Comparison of ENCODE assay signal across 17 cellular contexts in the genomic region with DNA sequence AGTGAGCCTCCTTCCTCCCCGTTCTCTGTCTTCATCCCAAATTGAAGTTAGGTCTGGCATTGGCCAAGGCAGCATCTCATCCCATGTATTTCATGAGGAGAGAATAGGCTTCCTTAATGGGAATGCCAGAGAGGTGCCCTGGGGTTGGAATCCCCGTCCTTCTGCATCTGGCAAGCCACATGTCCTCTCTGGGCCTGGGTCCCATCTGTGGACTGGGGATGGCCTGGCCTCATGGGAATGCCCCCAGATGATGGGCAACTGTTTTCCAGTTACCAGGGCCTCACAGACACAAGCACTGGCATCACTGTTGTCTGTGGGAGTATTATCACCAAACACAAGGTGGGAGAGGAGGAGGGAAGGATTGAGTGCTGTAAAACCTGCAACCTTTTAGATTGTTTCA.
DNase-seq lines count a peak whose midpoint lies in the region; ATAC-seq, FAIRE-seq and TF ChIP-seq lines count a peak whose summit lies in the region.
"Had no signal": no experiment of that assay in that cellular context is flagged by ENCODE, and none has a peak within 500 bp of the region (broad histone marks: within the 10 kb centered on the region; RNA-seq: fewer than 3 reads in every experiment).

No MANE protein-coding gene starts in this region.

- H3K79me1 ChIP-seq in H1 (ENCODE audit: low read depth, low read length), result no peaks in the 10 kb centered on the region

- no peak for TF ChIP-seq CTCF in natural killer cell (IDR thresholded peaks at IDR 0.05)
- TF ChIP-seq CTCF in H1 (IDR thresholded peaks at IDR 0.05; ENCODE audit: control extremely low read depth in 1 of 3, insufficient read depth in 1 of 3, low read depth in 1 of 3, low read length in 3 of 3), result no peak
- TF ChIP-seq CTCF in nephron progenitor cell (IDR thresholded peaks at IDR 0.05), result no peak

- H3K4me1 Mint-ChIP-seq in natural killer cell treated with Interleukin-12 subunit alpha and Interleukin-12 subunit beta and Interleukin-15 and Interleukin-18, amount 100 ng/mL, for 72 hours (ENCODE audit: low read depth in 2 of 2), result peaks cover 0 to 4% of the 10 kb centered on the region in 2 donors
- peaks cover 4 to 6% of the 10 kb centered on the region in 2 donors for H3K4me1 Mint-ChIP-seq in natural killer cell
- H3K4me1 Mint-ChIP-seq in nephron progenitor cell, result peaks cover 39% of the 10 kb centered on the region
- H3K4me1 Mint-ChIP-seq: CD4-positive, CD25-positive, alpha-beta regulatory T cell had no signal

- no peaks in the 10 kb centered on the region for H3K27me3 Mint-ChIP-seq in natural killer cell treated with Interleukin-12 subunit alpha and Interleukin-12 subunit beta and Interleukin-15 and Interleukin-18, amount 100 ng/mL, for 72 hours
- H3K27me3 Mint-ChIP-seq in natural killer cell (ENCODE audit: low read depth in 2 of 2), result peaks cover 0 to 1% of the 10 kb centered on the region in 2 donors
- H3K27me3 Mint-ChIP-seq in nephron progenitor cell (ENCODE audit: low read depth, poor library complexity), result peaks cover 16% of the 10 kb centered on the region

- WGBS in H1 (ENCODE audit: extremely low coverage in 1 of 2, insufficient coverage in 1 of 2, insufficient read length in 1 of 2, insufficient replicate concordance in 2 of 2, low coverage in 1 of 2, low lambda C conversion rate in 2 of 2, missing lambda C conversion rate in 1 of 2), 2 experiments, result 81% methylated on average over 2 of the region's 2 CpGs; no CpG with 5 or more reads in 1 of the 2 experiments

- no peaks in the 10 kb centered on the region for H3K36me3 ChIP-seq in H1 (ENCODE audit: control insufficient read depth in 2 of 4, insufficient read depth in 4 of 4, low read length in 3 of 4)
- H3K36me3 ChIP-seq: BLaER1 treated with 17β-estradiol and CSF1 and Interleukin-3, amounts not matched to agents 10 nM and 100 nM had no signal

- no peak overlapping the region for H3K23ac ChIP-seq in H1 (ENCODE audit: insufficient read length)

- H3K4ac ChIP-seq in H1 (replicated peaks; ENCODE audit: insufficient read length, low read depth, low read length), result no peak overlapping the region

- no peak for TF ChIP-seq RAD21 in H1 (IDR thresholded peaks at IDR 0.05 in 1 of 2, conservative IDR thresholded peaks at IDR 0.05 in 1 of 2; ENCODE audit: low read depth in 2 of 2, low read length in 2 of 2)

- TF ChIP-seq EP300 in H1 (IDR thresholded peaks at IDR 0.05; ENCODE audit: borderline replicate concordance in 1 of 2, low read depth in 2 of 2, low read length in 2 of 2), result no peak

- H3K27me3 ChIP-seq in H1 (replicated peaks in 1 of 4; ENCODE audit: control insufficient read depth in 3 of 4, extremely low read depth in 1 of 4, insufficient read depth in 3 of 4, low read length in 3 of 4), result no peaks in the 10 kb centered on the region
- H3K27me3 ChIP-seq: BLaER1 treated with 17β-estradiol and CSF1 and Interleukin-3, amounts not matched to agents 10 nM and 100 nM had no signal

- no peak for FAIRE-seq in H1 (lab: Jason Lieb, UNC)
- FAIRE-seq: GM19239, HepG2 had no signal

- no peak overlapping the region for H4K8ac ChIP-seq in H1 (ENCODE audit: extremely low read depth, insufficient read depth, low read length)

- H4K20me1 ChIP-seq in H1 (replicated peaks in 1 of 2; ENCODE audit: control insufficient read depth in 1 of 2, insufficient read depth in 2 of 2, low read length in 2 of 2), result no peaks in the 10 kb centered on the region
- H4K20me1 ChIP-seq: BLaER1 treated with 17β-estradiol and CSF1 and Interleukin-3, amounts not matched to agents 10 nM and 100 nM had no signal

- no peaks in the 10 kb centered on the region for H3K9me3 Mint-ChIP-seq in natural killer cell treated with Interleukin-12 subunit alpha and Interleukin-12 subunit beta and Interleukin-15 and Interleukin-18, amount 100 ng/mL, for 72 hours
- H3K9me3 Mint-ChIP-seq in natural killer cell (no peaks in the 10 kb centered on the region), nephron progenitor cell (no peaks in the 10 kb centered on the region)
- H3K9me3 Mint-ChIP-seq: CD4-positive, CD25-positive, alpha-beta regulatory T cell had no signal

- H2BK12ac ChIP-seq in H1 (ENCODE audit: low read depth, low read length), result 0 out of 2 replicates have a peak overlapping the region, but pooled peaks have one; percentile 13

- no peak overlapping the region for H2BK20ac ChIP-seq in H1 (ENCODE audit: low read length)

- H3K18ac ChIP-seq in H1 (ENCODE audit: extremely low read depth, low read length), result no peak overlapping the region

- H3K14ac ChIP-seq in H1 (ENCODE audit: insufficient read length), result no peak overlapping the region

- CTCF ChIA-PET in H1 (lab: Charles Lee; ENCODE audit: partially characterized antibody), result interaction anchor here (1.1 to 11.3 kb wide), 5 partner anchors 8 to 74 kb away, joined by 3 to 218 read pairs (median 4); no protein-coding TSS in a partner anchor

- no peak overlapping the region for H3K27ac ChIP-seq in H1 (ENCODE audit: low read depth, low read length)
- H3K27ac ChIP-seq: BLaER1 treated with 17β-estradiol and CSF1 and Interleukin-3, amounts not matched to agents 10 nM and 100 nM; GM23248 had no signal

- no peak overlapping the region for H2AFZ ChIP-seq in H1 (ENCODE audit: low read length)
- H2AFZ ChIP-seq: GM23248 had no signal

- no peaks in the 10 kb centered on the region for H3K36me3 Mint-ChIP-seq in natural killer cell treated with Interleukin-12 subunit alpha and Interleukin-12 subunit beta and Interleukin-15 and Interleukin-18, amount 100 ng/mL, for 72 hours
- no peaks in the 10 kb centered on the region for H3K36me3 Mint-ChIP-seq in natural killer cell
- H3K36me3 Mint-ChIP-seq in nephron progenitor cell (ENCODE audit: low read depth), result no peaks in the 10 kb centered on the region
- H3K36me3 Mint-ChIP-seq: CD4-positive, CD25-positive, alpha-beta regulatory T cell had no signal

- no peak overlapping the region for H3K9ac ChIP-seq in H1 (replicated peaks in 1 of 4; ENCODE audit: extremely low read depth in 1 of 4, low read depth in 3 of 4, low read length in 3 of 4)
- H3K9ac ChIP-seq: BLaER1 treated with 17β-estradiol and CSF1 and Interleukin-3, amounts not matched to agents 10 nM and 100 nM; GM23248 had no signal

- H3K27ac Mint-ChIP-seq in natural killer cell treated with Interleukin-12 subunit alpha and Interleukin-12 subunit beta and Interleukin-15 and Interleukin-18, amount 100 ng/mL, for 72 hours, result no peak overlapping the region
- H3K27ac Mint-ChIP-seq in natural killer cell, result no peak overlapping the region
- peak overlapping the region; percentile 57 for H3K27ac Mint-ChIP-seq in nephron progenitor cell
- H3K27ac Mint-ChIP-seq: CD4-positive, CD25-positive, alpha-beta regulatory T cell had no signal

- ATAC-seq in natural killer cell treated with Interleukin-12 subunit alpha and Interleukin-12 subunit beta and Interleukin-15 and Interleukin-18, amount 100 ng/mL, for 72 hours, result no peak
- no peak for ATAC-seq in natural killer cell
- ATAC-seq in GM21529 (IDR thresholded peaks at IDR 0.05; ENCODE audit: unreplicated experiment), result no peak
- ATAC-seq in HG02759 (IDR thresholded peaks at IDR 0.05; ENCODE audit: unreplicated experiment), result no peak
- ATAC-seq: HepG2 had no signal

- intact Hi-C loops in natural killer cell (cut with micrococcal nuclease), result no loop called here

- H3K4me1 ChIP-seq in H1 (replicated peaks in 1 of 4; ENCODE audit: control insufficient read depth in 3 of 4, insufficient read depth in 4 of 4, low read length in 3 of 4), result peaks cover 0 to 4% (median under 1%) of the 10 kb centered on the region in 4 experiments; a peak in 1 of 7 replicates

- no peak overlapping the region for H3K4me3 Mint-ChIP-seq in natural killer cell treated with Interleukin-12 subunit alpha and Interleukin-12 subunit beta and Interleukin-15 and Interleukin-18, amount 100 ng/mL, for 72 hours
- H3K4me3 Mint-ChIP-seq in natural killer cell (no peak overlapping the region), nephron progenitor cell (no peak overlapping the region)
- H3K4me3 Mint-ChIP-seq: CD4-positive, CD25-positive, alpha-beta regulatory T cell had no signal

- no peak for TF ChIP-seq POLR2A in H1 (IDR thresholded peaks at IDR 0.05; ENCODE audit: control extremely low read depth in 1 of 2, low read depth in 2 of 2, low read length in 2 of 2)

- DNase-seq in natural killer cell treated with Interleukin-12 subunit alpha and Interleukin-12 subunit beta and Interleukin-15 and Interleukin-18, amount 100 ng/mL, for 72 hours (ENCODE audit: low spot score), result peak; percentile 2
- DNase-seq in natural killer cell (no peak), H1 (ENCODE audit: low read depth in 1 of 2, low spot score in 2 of 2) (no peak), nephron progenitor cell (no peak), kidney tubule cell (ENCODE audit: low spot score) (no peak)
- DNase-seq: 8988T; ACHN; CD4-positive, CD25-positive, alpha-beta regulatory T cell; DMS53; GF-D8; GM23248; H7 had no signal

- H2BK15ac ChIP-seq in H1 (ENCODE audit: low read length), result no peak overlapping the region

- H3K4me2 ChIP-seq in H1 (ENCODE audit: insufficient read depth in 1 of 2, low read depth in 2 of 2, low read length in 2 of 2), result no peak overlapping the region
- H3K4me2 ChIP-seq: BLaER1 treated with 17β-estradiol and CSF1 and Interleukin-3, amounts not matched to agents 10 nM and 100 nM had no signal

- H2BK120ac ChIP-seq in H1 (replicated peaks; ENCODE audit: low read depth, low read length), result no peak overlapping the region

- H4K91ac ChIP-seq in H1 (replicated peaks; ENCODE audit: insufficient read length, low read length), result no peak overlapping the region

- no peak overlapping the region for H2AK5ac ChIP-seq in H1 (ENCODE audit: low read depth, low read length)

- H3K9me3 ChIP-seq in H1 (ENCODE audit: insufficient read depth in 2 of 2, low read depth in 1 of 2, low read length in 1 of 2), result no peaks in the 10 kb centered on the region
- H3K9me3 ChIP-seq: BLaER1 treated with 17β-estradiol and CSF1 and Interleukin-3, amounts not matched to agents 10 nM and 100 nM had no signal

- POLR2A ChIA-PET in H1 (lab: Charles Lee; ENCODE audit: partially characterized antibody), result no interaction called here

- no peaks in the 10 kb centered on the region for H3K23me2 ChIP-seq in H1 (ENCODE audit: low read depth, low read length)

- H4K5ac ChIP-seq in H1 (ENCODE audit: insufficient read length, low read depth, low read length), result no peak overlapping the region

- no peak overlapping the region for H2BK5ac ChIP-seq in H1 (ENCODE audit: low read depth, low read length)

- no peaks in the 10 kb centered on the region for H3K79me2 ChIP-seq in H1 (ENCODE audit: control insufficient read depth in 1 of 2, insufficient read depth in 2 of 2, low read length in 2 of 2)

- H3K56ac ChIP-seq in H1 (replicated peaks; ENCODE audit: insufficient read length, low read depth, low read length), result no peak overlapping the region

- H3K4me3 ChIP-seq in H1 (ENCODE audit: extremely low read depth in 1 of 4, insufficient read depth in 2 of 4, low read depth in 3 of 4, low read length in 4 of 4), result no peak overlapping the region
- H3K4me3 ChIP-seq: BLaER1 treated with 17β-estradiol and CSF1 and Interleukin-3, amounts not matched to agents 10 nM and 100 nM; GM23248 had no signal

TF ChIP-seq in H1, 55 proteins besides CTCF, POLR2A, EP300 and RAD21 (continues in another document):
- TF ChIP-seq TAF1 (IDR thresholded peaks at IDR 0.05; ENCODE audit: low read depth, low read length) (no peak), KDM1A (IDR thresholded peaks at IDR 0.05; ENCODE audit: borderline replicate concordance, low read length) (no peak), POLR2AphosphoS5 (IDR thresholded peaks at IDR 0.05; ENCODE audit: low read depth, low read length) (no peak)
